14 cellular contexts compared by ENCODE assay signal in the genomic region with DNA sequence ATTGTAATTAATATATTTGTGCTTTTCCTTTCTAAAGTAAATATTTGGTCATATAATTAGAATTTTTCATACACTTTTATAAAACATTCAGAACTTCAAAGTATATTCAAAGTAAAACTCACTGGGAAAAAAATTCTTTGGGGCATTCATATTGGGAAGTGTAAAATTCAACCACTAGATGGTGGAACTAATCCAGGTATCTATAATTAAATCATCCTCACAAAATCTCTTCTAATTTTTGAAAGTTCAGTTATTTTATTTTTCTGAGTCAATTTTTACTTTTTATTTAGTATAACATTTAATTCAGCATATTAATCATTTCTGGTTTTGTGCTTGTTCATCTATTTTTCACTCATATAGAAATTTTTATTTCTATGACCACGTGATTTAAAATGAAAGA.
DNase-seq lines count a peak whose midpoint lies in the region; ATAC-seq, FAIRE-seq and TF ChIP-seq lines count a peak whose summit lies in the region.
"Had no signal": no experiment of that assay in that cellular context is flagged by ENCODE, and none has a peak within 500 bp of the region (broad histone marks: within the 10 kb centered on the region; RNA-seq: fewer than 3 reads in every experiment).

No MANE protein-coding gene starts in this region.

- CTCF ChIA-PET in endothelial cell of umbilical vein (lab: Charles Lee) = interaction anchor here (8.8 kb wide), 1 partner anchor 960 kb away, joined by 78 read pairs; no protein-coding TSS in a partner anchor

- H3K27ac ChIP-seq in endothelial cell of umbilical vein (ENCODE audit: insufficient read depth, low read depth, low read length) = no peak overlapping the region
- H3K27ac ChIP-seq: adrenal gland had no signal

- H3K79me2 ChIP-seq in endothelial cell of umbilical vein (ENCODE audit: control insufficient read depth, insufficient read depth, low read length) = no peaks in the 10 kb centered on the region

- peaks cover 2% of the 10 kb centered on the region for H3K4me1 ChIP-seq in endothelial cell of umbilical vein (ENCODE audit: control insufficient read depth, extremely low read depth, insufficient read depth, low read length)
- H3K4me1 ChIP-seq: adrenal gland had no signal

- no peak overlapping the region for H3K9ac ChIP-seq in endothelial cell of umbilical vein (replicated peaks; ENCODE audit: extremely low read depth, insufficient read depth, low read length)

- no peak for ATAC-seq in GM18907 (IDR thresholded peaks at IDR 0.05; ENCODE audit: unreplicated experiment)

- intact Hi-C loops in endothelial cell of umbilical vein (cut with micrococcal nuclease) = loop anchor here (1.0 to 2.0 kb wide), 2 partner anchors 275 to 1894 kb away; no protein-coding TSS in a partner anchor

- DNase-seq in NCI-H82 (lab: John Stamatoyannopoulos, UW) (peak; percentile 5), NCI-H82 treated with DMSO at 0.1 percent for 48 hours (lab: John Stamatoyannopoulos, UW; ENCODE audit: unreplicated experiment) (no peak), OCI-M1 (lab: John Stamatoyannopoulos, UW) (peak; percentile 39), endothelial cell of umbilical vein (ENCODE audit: low read depth, low spot score) (peak; percentile 13), retinal pigment epithelial cell (ENCODE audit: low read depth) (no peak), NK-92 (lab: John Stamatoyannopoulos, UW; ENCODE audit: unreplicated experiment) (no peak), NCI-H1417 treated with DMSO at 0.1 percent for 48 hours (lab: John Stamatoyannopoulos, UW) (no peak)
- DNase-seq: activated CD8-positive, alpha-beta memory T cell treated with anti-CD3 and anti-CD28 coated beads, Interleukin-2, amount 50 U/mL, for 4 hours; adrenal gland; erythroblast; GDM1; NCI-H2171; Right ventricle myocardium superior had no signal

- no peak overlapping the region for H3K4me2 ChIP-seq in endothelial cell of umbilical vein (ENCODE audit: insufficient read depth, low read length)

- H3K4me3 ChIP-seq in endothelial cell of umbilical vein (replicated peaks in 1 of 3; ENCODE audit: insufficient read depth in 1 of 3, low read depth in 1 of 3, low read length in 3 of 3) (no peak overlapping the region), retinal pigment epithelial cell (ENCODE audit: low read length) (no peak overlapping the region)
- H3K4me3 ChIP-seq: adrenal gland had no signal

- H2AFZ ChIP-seq in endothelial cell of umbilical vein (ENCODE audit: low read depth, low read length) = no peak overlapping the region

- POLR2A ChIA-PET in endothelial cell of umbilical vein (lab: Charles Lee) = no interaction called here

- TF ChIP-seq POLR2A in endothelial cell of umbilical vein (IDR thresholded peaks at IDR 0.05; ENCODE audit: low read depth, low read length) = no peak

- BruUV-seq in endothelial cell of umbilical vein (replicated peaks; lab: Mats Ljungman, UMichigan) = no TSS peak

- FAIRE-seq in endothelial cell of umbilical vein (lab: Jason Lieb, UNC) = no peak

- H3K36me3 ChIP-seq in endothelial cell of umbilical vein (ENCODE audit: control insufficient read depth in 2 of 2, extremely low read depth in 1 of 2, insufficient read depth in 2 of 2, low read length in 2 of 2) = no peaks in the 10 kb centered on the region
- H3K36me3 ChIP-seq: adrenal gland had no signal

- peak in 1 of 2 donors; percentile 9 for TF ChIP-seq CTCF in endothelial cell of umbilical vein (IDR thresholded peaks at IDR 0.05; ENCODE audit: extremely low read depth in 1 of 2, insufficient read depth in 1 of 2, low read depth in 1 of 2, low read length in 2 of 2)
- TF ChIP-seq CTCF in retinal pigment epithelial cell (conservative IDR thresholded peaks at IDR 0.05; ENCODE audit: low read depth, low read length) = peak; percentile 31

- H3K27me3 ChIP-seq in endothelial cell of umbilical vein (ENCODE audit: control insufficient read depth in 2 of 2, insufficient read depth in 2 of 2, low read length in 2 of 2) = no peaks in the 10 kb centered on the region
- H3K27me3 ChIP-seq: adrenal gland had no signal

- no peaks in the 10 kb centered on the region for H3K9me1 ChIP-seq in endothelial cell of umbilical vein (replicated peaks; ENCODE audit: control insufficient read depth, extremely low read depth, insufficient read depth, low read length)

- no peaks in the 10 kb centered on the region for H3K9me3 ChIP-seq in endothelial cell of umbilical vein (replicated peaks; ENCODE audit: control insufficient read depth, insufficient read depth, low read length)
- H3K9me3 ChIP-seq: adrenal gland had no signal

- no peaks in the 10 kb centered on the region for H4K20me1 ChIP-seq in endothelial cell of umbilical vein (replicated peaks; ENCODE audit: control insufficient read depth, extremely low read depth, insufficient read depth, low read length)

- dilution Hi-C loops in endothelial cell of umbilical vein (cut with MboI; ENCODE audit: extremely low pct_ligation_motif_present, low sequenced_read_pairs) = no loop called here

TF ChIP-seq in endothelial cell of umbilical vein, 7 proteins besides CTCF, POLR2A, EP300 and RAD21:
- TF ChIP-seq MAX (IDR thresholded peaks at IDR 0.05; ENCODE audit: insufficient read depth, insufficient read length) (no peak), JUN (IDR thresholded peaks at IDR 0.05; ENCODE audit: borderline replicate concordance, insufficient read depth, insufficient read length, low read depth) (no peak), MYC (IDR thresholded peaks at IDR 0.05; ENCODE audit: low read depth, low read length) (no peak), EZH2 (IDR thresholded peaks at IDR 0.05; ENCODE audit: borderline replicate concordance, low read depth, low read length, severe bottlenecking) (no peak), GATA2 (IDR thresholded peaks at IDR 0.05; ENCODE audit: insufficient read depth, insufficient read length, low read depth, low read length) (no peak), FOS (IDR thresholded peaks at IDR 0.05; ENCODE audit: borderline replicate concordance, insufficient read depth, low read length) (no peak), POLR2AphosphoS5 (IDR thresholded peaks at IDR 0.05; ENCODE audit: insufficient read depth, low read depth, low read length) (no peak)

Comparison
In these comparisons a context has a peak if more than half of its experiments do, and no peak if none do; other contexts are left out.
1. DNase-seq: peak in NCI-H82 (single experiment), OCI-M1 (single experiment) and endothelial cell of umbilical vein (single experiment); none in NCI-H82 treated with DMSO at 0.1 percent for 48 hours (single experiment), retinal pigment epithelial cell (single experiment), NK-92 (single experiment) and NCI-H1417 treated with DMSO at 0.1 percent for 48 hours (single experiment).